In the genomic region with DNA sequence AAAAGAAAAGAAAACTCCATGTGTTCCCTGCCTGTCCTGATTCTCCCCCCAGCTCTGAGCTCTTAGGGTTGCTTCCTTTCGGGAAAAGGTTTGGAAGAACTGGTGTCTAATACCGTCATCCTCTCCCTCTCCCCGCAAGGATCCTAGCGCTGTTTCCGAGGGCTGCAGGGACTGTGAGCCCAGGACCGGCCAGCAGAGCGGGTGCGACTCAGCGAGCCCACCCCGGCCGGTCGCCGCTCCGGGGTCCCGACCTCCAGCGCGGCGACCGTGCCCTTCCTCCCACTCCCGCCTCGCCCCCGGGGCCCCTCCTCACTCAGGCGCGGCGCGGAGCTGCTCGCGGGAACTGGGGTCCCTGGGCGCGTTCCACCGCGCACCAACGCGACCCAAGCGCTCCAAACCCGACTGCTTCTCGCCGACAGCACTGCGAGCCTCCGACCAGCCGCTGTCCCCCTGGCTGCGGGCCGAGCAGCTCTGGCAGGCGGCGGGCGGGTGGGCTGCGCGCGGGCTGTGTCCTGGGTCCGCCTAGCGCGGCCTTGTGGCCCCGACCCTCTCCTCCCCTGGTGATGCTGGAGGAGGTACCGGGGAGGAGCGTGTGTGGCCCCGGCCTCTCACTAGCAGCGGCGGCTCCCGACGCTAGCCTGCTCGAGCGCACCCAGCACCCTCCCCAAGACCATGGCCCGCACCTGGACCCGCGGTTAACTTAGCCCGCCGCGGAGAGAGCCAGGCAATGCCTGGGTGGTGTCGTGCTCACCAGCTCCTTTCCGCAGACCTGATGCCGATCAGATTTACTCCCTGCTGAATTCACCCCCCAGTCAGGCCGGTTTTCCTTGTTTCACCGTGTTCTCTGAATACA, we compare ENCODE assay signal across 8 cellular contexts. TPM values are rescaled to one million over a fixed set of nuclear protein-coding genes. Genes with fewer than 3 reads are reported as not detected.
DNase-seq lines count a peak whose midpoint lies in the region; ATAC-seq, FAIRE-seq and TF ChIP-seq lines count a peak whose summit lies in the region.

PLA2G7 (minus strand) TSS at position 509 of the 853 bp plus-strand sequence. CDS start 12,484 bp downstream, outside the sequence.

- no peak within 1 kb of the TSS; the same call in 1 of the 2 replicates for H2BK5ac ChIP-seq in H1 (ENCODE audit: low read depth, low read length)

- H3K14ac ChIP-seq in H1 (ENCODE audit: insufficient read length), result no peak within 1 kb of the TSS

- TF ChIP-seq EP300 in H1 (IDR thresholded peaks at IDR 0.05; ENCODE audit: borderline replicate concordance in 1 of 2, low read depth in 2 of 2, low read length in 2 of 2), result no peak

- H3K18ac ChIP-seq in H1 (ENCODE audit: extremely low read depth, low read length), result peak within 1 kb of the TSS; percentile 57; the same call in 1 of the 2 replicates

- no peak for TF ChIP-seq RAD21 in H1 (IDR thresholded peaks at IDR 0.05 in 1 of 2, conservative IDR thresholded peaks at IDR 0.05 in 1 of 2; ENCODE audit: low read depth in 2 of 2, low read length in 2 of 2)

- intact Hi-C loops in Caco-2 (cut with micrococcal nuclease; ENCODE audit: unreplicated experiment), result loop anchor here (1.0 kb wide), 1 partner anchor 46 kb away; no protein-coding TSS in a partner anchor

- H3K79me2 ChIP-seq in H1 (ENCODE audit: control insufficient read depth in 1 of 2, insufficient read depth in 2 of 2, low read length in 2 of 2), result no peaks in the 10 kb centered on the region

- H3K4me1 ChIP-seq in Caco-2 (0 out of 2 replicates have a peak, but pooled peaks cover 4% of the 10 kb centered on the region), H1 (replicated peaks in 1 of 4; ENCODE audit: control insufficient read depth in 3 of 4, insufficient read depth in 4 of 4, low read length in 3 of 4) (peaks cover 0 to 1% (median 0%) of the 10 kb centered on the region in 4 experiments; a peak in 3 of 7 replicates)

- 2% methylated on average over 65 of the region's 73 CpGs; no CpG with 5 or more reads in 1 of the 2 experiments for WGBS in H1 (ENCODE audit: extremely low coverage in 1 of 2, insufficient coverage in 1 of 2, insufficient read length in 1 of 2, insufficient replicate concordance in 2 of 2, low coverage in 1 of 2, low lambda C conversion rate in 2 of 2, missing lambda C conversion rate in 1 of 2), 2 experiments

- no peak within 1 kb of the TSS for H2AK5ac ChIP-seq in H1 (ENCODE audit: low read depth, low read length)

- peaks cover 7% of the 10 kb centered on the region for H3K4me1 Mint-ChIP-seq in Caco-2 (ENCODE audit: low read depth, unreplicated experiment)
- no peaks in the 10 kb centered on the region for H3K4me1 Mint-ChIP-seq in type B pancreatic cell (ENCODE audit: unreplicated experiment)

- ATAC-seq in HG03520 (IDR thresholded peaks at IDR 0.05; ENCODE audit: unreplicated experiment), result no peak
- ATAC-seq in HG03045 (IDR thresholded peaks at IDR 0.05; ENCODE audit: unreplicated experiment), result no peak

- H3K4me3 ChIP-seq in Caco-2 (ENCODE audit: low read depth, low read length), result peak within 1 kb of the TSS; percentile 38
- H3K4me3 ChIP-seq in H1 (ENCODE audit: extremely low read depth in 1 of 4, insufficient read depth in 2 of 4, low read depth in 3 of 4, low read length in 4 of 4), result peak within 1 kb of the TSS; percentile 58 to 72 (median 67)

- no peaks in the 10 kb centered on the region for H3K36me3 ChIP-seq in Caco-2 (ENCODE audit: control insufficient read depth, insufficient read depth, low read length)
- no peaks in the 10 kb centered on the region for H3K36me3 ChIP-seq in H1 (ENCODE audit: control insufficient read depth in 2 of 4, insufficient read depth in 4 of 4, low read length in 3 of 4)

- no peaks in the 10 kb centered on the region for H4K20me1 ChIP-seq in H1 (replicated peaks in 1 of 2; ENCODE audit: control insufficient read depth in 1 of 2, insufficient read depth in 2 of 2, low read length in 2 of 2)

- POLR2A ChIA-PET in Caco-2 (lab: Charles Lee) (no interaction called here), H1 (lab: Charles Lee; ENCODE audit: partially characterized antibody) (interaction anchor here (0.7 to 2.7 kb wide), 6 partner anchors 12 to 564 kb away, joined by 3 to 15 read pairs (median 4); partner anchors contain the start of genes ANKRD66 and ENPP5)

- no peaks in the 10 kb centered on the region for H3K79me1 ChIP-seq in H1 (ENCODE audit: low read depth, low read length)

- FAIRE-seq in H1 (lab: Jason Lieb, UNC), result no peak

- no TSS peak for BruUV-seq in Caco-2 (replicated peaks; lab: Mats Ljungman, UMichigan)

- TF ChIP-seq CTCF in Caco-2 (IDR thresholded peaks at IDR 0.05; ENCODE audit: insufficient read depth in 1 of 2, low read depth in 1 of 2, low read length in 1 of 2, severe bottlenecking in 1 of 2, unreplicated experiment in 1 of 2) (no peak), H1 (IDR thresholded peaks at IDR 0.05; ENCODE audit: control extremely low read depth in 1 of 3, insufficient read depth in 1 of 3, low read depth in 1 of 3, low read length in 3 of 3) (peak in 1 of 3 experiments; percentile 3; a peak in 1 of 4 replicates), type B pancreatic cell (conservative IDR thresholded peaks at IDR 0.05) (peak; percentile 47)

- no peak within 1 kb of the TSS for H3K4ac ChIP-seq in H1 (replicated peaks; ENCODE audit: insufficient read length, low read depth, low read length)

- H3K27me3 Mint-ChIP-seq in Caco-2 (ENCODE audit: insufficient read depth, unreplicated experiment) (peaks cover 14% of the 10 kb centered on the region), type B pancreatic cell (peaks cover 63% of the 10 kb centered on the region)

- peak within 1 kb of the TSS; percentile 83 for H2AFZ ChIP-seq in H1 (ENCODE audit: low read length)

- H3K23me2 ChIP-seq in H1 (ENCODE audit: low read depth, low read length), result peaks cover 15% of the 10 kb centered on the region

- H2BK20ac ChIP-seq in H1 (ENCODE audit: low read length), result no peak within 1 kb of the TSS

- H2BK120ac ChIP-seq in H1 (replicated peaks; ENCODE audit: low read depth, low read length), result no peak within 1 kb of the TSS

- H3K27ac Mint-ChIP-seq in Caco-2 (ENCODE audit: unreplicated experiment), result peak within 1 kb of the TSS; percentile 2
- H3K27ac Mint-ChIP-seq in type B pancreatic cell, result peak within 1 kb of the TSS; percentile 74

- no peak; a peak in 1 of 3 replicates for TF ChIP-seq POLR2A in H1 (IDR thresholded peaks at IDR 0.05; ENCODE audit: control extremely low read depth in 1 of 2, low read depth in 2 of 2, low read length in 2 of 2)

- H4K5ac ChIP-seq in H1 (ENCODE audit: insufficient read length, low read depth, low read length), result no peak within 1 kb of the TSS

- H4K8ac ChIP-seq in H1 (ENCODE audit: extremely low read depth, insufficient read depth, low read length), result peak within 1 kb of the TSS; percentile 68

- peak within 1 kb of the TSS; percentile 43 to 62 (median 52) for H3K9ac ChIP-seq in H1 (replicated peaks in 1 of 4; ENCODE audit: extremely low read depth in 1 of 4, low read depth in 3 of 4, low read length in 3 of 4)

- H3K4me3 Mint-ChIP-seq in Caco-2 (ENCODE audit: unreplicated experiment), result peak within 1 kb of the TSS; percentile 66
- H3K4me3 Mint-ChIP-seq in type B pancreatic cell, result peak within 1 kb of the TSS; percentile 91

- H2BK12ac ChIP-seq in H1 (ENCODE audit: low read depth, low read length), result peak within 1 kb of the TSS; percentile 62; the same call in 1 of the 2 replicates

- H2BK15ac ChIP-seq in H1 (ENCODE audit: low read length), result no peak within 1 kb of the TSS

- no peaks in the 10 kb centered on the region for H3K9me3 Mint-ChIP-seq in Caco-2 (ENCODE audit: unreplicated experiment)
- H3K9me3 Mint-ChIP-seq in type B pancreatic cell, result no peaks in the 10 kb centered on the region

- H3K36me3 Mint-ChIP-seq in Caco-2 (ENCODE audit: insufficient read depth, unreplicated experiment), result no peaks in the 10 kb centered on the region
- H3K36me3 Mint-ChIP-seq in type B pancreatic cell, result no peaks in the 10 kb centered on the region

- no peaks in the 10 kb centered on the region for H3K9me3 ChIP-seq in Caco-2
- no peaks in the 10 kb centered on the region for H3K9me3 ChIP-seq in H1 (ENCODE audit: insufficient read depth in 2 of 2, low read depth in 1 of 2, low read length in 1 of 2)

- H3K27me3 ChIP-seq in Caco-2 (replicated peaks; ENCODE audit: control insufficient read depth, insufficient read depth, low read length), result peaks cover 1% of the 10 kb centered on the region; the same call in 1 of the 2 replicates
- H3K27me3 ChIP-seq in H1 (replicated peaks in 1 of 4; ENCODE audit: control insufficient read depth in 3 of 4, extremely low read depth in 1 of 4, insufficient read depth in 3 of 4, low read length in 3 of 4), result peaks cover 0 to 21% (median 14%) of the 10 kb centered on the region in 4 experiments; a peak in 5 of 7 replicates

- H4K91ac ChIP-seq in H1 (replicated peaks; ENCODE audit: insufficient read length, low read length), result peak within 1 kb of the TSS; percentile 77

- H3K27ac ChIP-seq in H1 (ENCODE audit: low read depth, low read length), result no peak within 1 kb of the TSS

- peak within 1 kb of the TSS; percentile 82 to 97 for H3K4me2 ChIP-seq in H1 (ENCODE audit: insufficient read depth in 1 of 2, low read depth in 2 of 2, low read length in 2 of 2)

- no peak within 1 kb of the TSS for H3K56ac ChIP-seq in H1 (replicated peaks; ENCODE audit: insufficient read length, low read depth, low read length)

- H3K23ac ChIP-seq in H1 (ENCODE audit: insufficient read length), result no peak within 1 kb of the TSS

- peak; percentile 24 to 39 for DNase-seq in Caco-2
- peak; percentile 33 for DNase-seq in NCI-H510A (lab: John Stamatoyannopoulos, UW)
- DNase-seq in H1 (ENCODE audit: low read depth in 1 of 2, low spot score in 2 of 2), result peak in 1 of 2 experiments; percentile 74
- DNase-seq in mesenteric fat pad (ENCODE audit: low spot score), result peak; percentile 89
- DNase-seq in type B pancreatic cell (ENCODE audit: extremely low spot score, unreplicated experiment), result peak; percentile 73
- DNase-seq in amniotic stem cell (lab: John Stamatoyannopoulos, UW), result no peak

- CTCF ChIA-PET in Caco-2 (lab: Charles Lee), result no interaction called here
- CTCF ChIA-PET in H1 (lab: Charles Lee; ENCODE audit: partially characterized antibody), result interaction anchor here (0.7 to 4.9 kb wide), 14 partner anchors 11 to 515 kb away, joined by 3 to 41 read pairs (median 4); partner anchors contain the start of gene ANKRD66

TF ChIP-seq in H1, 55 proteins besides CTCF, POLR2A, EP300 and RAD21 (continues in another document):
- TF ChIP-seq TBP (IDR thresholded peaks at IDR 0.05; ENCODE audit: low read depth, low read length), result peak; percentile 63; the same call in 1 of the 2 replicates

RNA-seq across cellular contexts. Expression of gene PLA2G7, which starts in this region (rescaled TPM):
- total RNA-seq in Caco-2 (2022) (0.19 and 0.32 TPM in 2 replicates), mesenteric fat pad (8.1 TPM), type B pancreatic cell (ENCODE audit: low replicate concordance) (0.71 and 1.2 TPM in 2 replicates)
- total RNA-seq in H1 (2021; fragmentation: NEBNext Ultra II Directional; extraction: Animal tissue kit (Norgen Biotek cat#: 25700)), result 1.5 and 1.9 TPM in 2 replicates
- polyA plus RNA-seq in H1 (2011; rRNA removed), result 1.3 and 2.2 TPM in 2 replicates
- polyA plus RNA-seq in H1 (2011; cell fraction: cytosol; rRNA removed), result 2.2 TPM
- polyA plus RNA-seq in H1 (2011; cell fraction: nucleus; rRNA removed), result 1.0 TPM
- 1.9 to 3.2 TPM (median 2.6 TPM) in 4 replicates for polyA plus RNA-seq in H1 (2012, experiment 1 of 2)
- polyA plus RNA-seq in H1 (2012, experiment 2 of 2), result 0.68 TPM
- 3.5 TPM for polyA plus RNA-seq in H1 (2013, experiment 1 of 2)
- polyA plus RNA-seq in H1 (2013, experiment 2 of 2), result 4.2 TPM
- 1.7 and 3.3 TPM in 2 replicates for polyA minus RNA-seq in H1 (2011; rRNA and poly(A)+ RNA removed)
- 2.0 TPM for polyA minus RNA-seq in H1 (2011; cell fraction: cytosol; rRNA and poly(A)+ RNA removed)
- polyA minus RNA-seq in H1 (2011; cell fraction: nucleus; rRNA and poly(A)+ RNA removed), result 1.9 TPM

Comparison
In these comparisons a context has a peak if more than half of its experiments do, and no peak if none do; other contexts are left out.
1. Peak in DNase-seq and H3K4me3 ChIP-seq in Caco-2; RNA of the gene not detected or under 1 TPM.